In genomic region chr16:51067352-51067751, GRCh38 we compare ENCODE assay signal across 34 cellular contexts.
"Had no signal": no experiment of that assay in that cellular context is flagged by ENCODE, and none has a peak within 500 bp of the region (broad histone marks: within the 10 kb centered on the region; RNA-seq: fewer than 3 reads in every experiment).

No MANE protein-coding gene starts in this region.

- H3K36me3 ChIP-seq: MG63 had no signal

- H3K27me3 ChIP-seq: MG63 had no signal

- H3K9me3 ChIP-seq: MG63 had no signal

- DNase-seq: Karpas-422, Kasumi-1, MG63, MM.1S, MV-4-11, NCI-H1048, NCI-H1092, NCI-H1092 treated with DMSO at 0.1 percent for 48 hours, NCI-H1105, NCI-H1105 treated with DMSO at 0.1 percent for 48 hours, NCI-H1417, NCI-H1417 treated with DMSO at 0.1 percent for 48 hours, NCI-H1436, NCI-H1436 treated with DMSO at 0.1 percent for 48 hours, NCI-H146, NCI-H1694, NCI-H1694 treated with DMSO at 0.1 percent for 48 hours, NCI-H187, NCI-H187 treated with DMSO at 0.1 percent for 48 hours, NCI-H1930, NCI-H2029, NCI-H2029 treated with DMSO at 0.1 percent for 48 hours, NCI-H2081, NCI-H2081 treated with DMSO at 0.1 percent for 48 hours, NCI-H2107, NCI-H2171, NCI-H2171 treated with DMSO at 0.1 percent for 48 hours, NCI-H2227 treated with DMSO at 0.1 percent for 48 hours, NCI-H226, NCI-H345, NCI-H446, NCI-H446 treated with DMSO at 0.1 percent for 48 hours, NCI-H510A, NCI-H510A treated with DMSO at 0.1 percent for 48 hours had no signal

- H3K4me3 ChIP-seq: MG63 had no signal
